ENCODE assay signal across 8 cellular contexts in the genomic region with DNA sequence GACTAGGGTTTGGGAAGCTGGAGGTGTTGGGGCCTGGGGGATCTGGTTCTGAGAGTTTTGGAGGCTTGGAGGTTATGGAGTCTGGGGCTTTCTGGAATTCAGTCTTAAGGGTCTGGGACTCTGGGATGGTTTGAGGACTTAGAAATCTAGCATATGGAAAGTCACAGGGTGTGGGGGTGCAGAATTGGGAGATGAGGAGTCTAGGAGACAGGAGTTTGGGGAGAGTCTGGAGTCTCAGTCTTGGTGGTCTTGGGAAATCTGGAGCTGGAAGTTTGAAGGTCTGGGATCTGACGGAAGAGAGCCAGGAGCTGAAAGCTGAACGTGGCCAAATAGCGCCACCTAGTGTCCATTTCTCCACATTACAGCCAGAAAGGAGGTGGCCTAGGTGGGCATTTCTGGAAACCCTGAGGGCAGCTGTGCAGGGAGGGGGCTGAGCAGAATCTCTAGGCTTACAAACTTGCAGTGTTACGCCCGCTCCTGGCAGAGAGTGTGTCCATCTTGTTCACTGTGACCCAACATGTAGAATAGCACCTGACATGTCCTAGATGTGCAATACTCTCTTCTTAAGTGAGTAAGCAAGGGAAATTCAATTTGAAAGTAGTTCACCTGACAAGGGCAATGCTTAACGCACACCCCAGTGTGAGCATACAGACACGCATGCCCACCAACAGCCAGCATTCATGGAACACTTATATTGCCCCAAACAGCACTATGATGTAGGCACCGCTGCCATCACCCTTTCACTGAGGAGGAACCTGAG.
DNase-seq lines count a peak whose midpoint lies in the region; ATAC-seq and TF ChIP-seq lines count a peak whose summit lies in the region.

No MANE protein-coding gene starts in this region.

- H3K4me3 ChIP-seq in fibroblast of mammary gland (ENCODE audit: control insufficient read depth, low read depth, low read length): no peak overlapping the region

- peak; percentile 84 for TF ChIP-seq CTCF in fibroblast of mammary gland (conservative IDR thresholded peaks at IDR 0.05; ENCODE audit: control insufficient read depth, insufficient read depth, low read depth, low read length)

- DNase-seq in Ammon's horn (ENCODE audit: low spot score): peak; percentile 76
- peak; percentile 46 for DNase-seq in GM19238 (ENCODE audit: insufficient read length, low spot score)
- DNase-seq in NCI-H345 treated with DMSO at 0.1 percent for 48 hours (lab: John Stamatoyannopoulos, UW; ENCODE audit: unreplicated experiment): peak; percentile 62
- peak; percentile 11 for DNase-seq in activated T-cell treated with anti-CD3 and anti-CD28 coated beads for 4 hours
- DNase-seq in fibroblast of mammary gland (ENCODE audit: low read depth): peak; percentile 49
- peak; percentile 11 for DNase-seq in occipital lobe (lab: John Stamatoyannopoulos, UW)

- ATAC-seq in HG02885 (IDR thresholded peaks at IDR 0.05; ENCODE audit: poor library complexity, unreplicated experiment) (no peak), GM18517 (IDR thresholded peaks at IDR 0.05; ENCODE audit: unreplicated experiment) (no peak)

Comparison
In these comparisons a context has a peak if more than half of its experiments do, and no peak if none do; other contexts are left out.
1. DNase-seq: peak in every context shown above with its lines; median percentile 76 in Ammon's horn; 62 in NCI-H345 treated with DMSO at 0.1 percent for 48 hours; 49 in fibroblast of mammary gland; 46 in GM19238; 11 in activated T-cell treated with anti-CD3 and anti-CD28 coated beads for 4 hours; 11 in occipital lobe.